1 cellular context compared by ENCODE assay signal in genomic region chr6:317452-318144, GRCh38.
TF ChIP-seq lines count a peak whose summit lies in the region.

No MANE protein-coding gene starts in this region.

TF ChIP-seq in GM12878, 131 proteins besides CTCF, POLR2A, EP300 and RAD21 (continued from another document and continues in another):
- TF ChIP-seq HCFC1 (IDR thresholded peaks at IDR 0.05; ENCODE audit: low read length), result no peak
- TF ChIP-seq USF1 (IDR thresholded peaks at IDR 0.05; ENCODE audit: borderline replicate concordance, extremely low read length, insufficient read depth, low read depth, low read length), result no peak
- TF ChIP-seq KAT2A (conservative IDR thresholded peaks at IDR 0.05; ENCODE audit: control insufficient read depth, low read depth, low read length), result no peak
- TF ChIP-seq ZNF207 (IDR thresholded peaks at IDR 0.05; ENCODE audit: borderline replicate concordance), result peak; percentile 88
- TF ChIP-seq SRF (IDR thresholded peaks at IDR 0.05; ENCODE audit: low read depth in 2 of 2, low read length in 2 of 2), result no peak
- TF ChIP-seq HDAC6 (IDR thresholded peaks at IDR 0.05; ENCODE audit: unreplicated experiment), result no peak
- peak; percentile 80 for TF ChIP-seq JUNB (IDR thresholded peaks at IDR 0.05)
- peak; percentile 99 for TF ChIP-seq IKZF1 (conservative IDR thresholded peaks at IDR 0.05)
- no peak for TF ChIP-seq ASH2L (IDR thresholded peaks at IDR 0.05; ENCODE audit: borderline replicate concordance, low read depth)
- peak; percentile 90 for TF ChIP-seq EED (IDR thresholded peaks at IDR 0.05; ENCODE audit: low read depth)
- TF ChIP-seq BMI1 (IDR thresholded peaks at IDR 0.05; ENCODE audit: borderline replicate concordance), result peak; percentile 82
- peak; percentile 85 for TF ChIP-seq CUX1 (IDR thresholded peaks at IDR 0.05; ENCODE audit: insufficient replicate concordance, low read depth, low read length)
- peak; percentile 48; the same call in 1 of the 2 replicates for TF ChIP-seq LARP7 (IDR thresholded peaks at IDR 0.05)
- TF ChIP-seq NR2F1 (conservative IDR thresholded peaks at IDR 0.05), result peak; percentile 99
- peak; percentile 87 for TF ChIP-seq TBL1XR1 (IDR thresholded peaks at IDR 0.05; ENCODE audit: low read depth, low read length)
- no peak; the same call in 1 of the 2 replicates for TF ChIP-seq PKNOX1 (IDR thresholded peaks at IDR 0.05)
- no peak for TF ChIP-seq NR2C2 (IDR thresholded peaks at IDR 0.05; ENCODE audit: borderline replicate concordance, control insufficient read depth, insufficient read length, low read depth)
- TF ChIP-seq ZNF24 (IDR thresholded peaks at IDR 0.05), result peak; percentile 68; the same call in 1 of the 2 replicates
- TF ChIP-seq DPF2 (IDR thresholded peaks at IDR 0.05), result peak; percentile 97
- TF ChIP-seq FOXM1 (IDR thresholded peaks at IDR 0.05; ENCODE audit: low read depth, low read length), result no peak
- TF ChIP-seq RFX5 (IDR thresholded peaks at IDR 0.05; ENCODE audit: low read depth, low read length), result no peak
- TF ChIP-seq ZNF274 (IDR thresholded peaks at IDR 0.05; ENCODE audit: insufficient read depth, insufficient read length), result no peak
- TF ChIP-seq NFIC (IDR thresholded peaks at IDR 0.05; ENCODE audit: low read depth, low read length), result no peak
- no peak for TF ChIP-seq EGR1 (IDR thresholded peaks at IDR 0.05; ENCODE audit: borderline replicate concordance in 1 of 2, low read depth in 2 of 2, low read length in 2 of 2)
- no peak for TF ChIP-seq ZNF384 (IDR thresholded peaks at IDR 0.05; ENCODE audit: borderline replicate concordance, low read depth, low read length)
- TF ChIP-seq TAF1 (IDR thresholded peaks at IDR 0.05; ENCODE audit: borderline replicate concordance, low read depth, low read length), result peak; percentile 65
- peak; percentile 91 for TF ChIP-seq ZNF687 (IDR thresholded peaks at IDR 0.05)
- no peak for TF ChIP-seq ESRRA (IDR thresholded peaks at IDR 0.05; ENCODE audit: low read length)
- no peak for TF ChIP-seq TCF7 (IDR thresholded peaks at IDR 0.05; ENCODE audit: borderline replicate concordance)
- TF ChIP-seq RELB (IDR thresholded peaks at IDR 0.05; ENCODE audit: low read depth), result peak; percentile 89; the same call in 1 of the 2 replicates
- peak; percentile 95 for TF ChIP-seq NBN (IDR thresholded peaks at IDR 0.05)
- TF ChIP-seq, protein P1, sequence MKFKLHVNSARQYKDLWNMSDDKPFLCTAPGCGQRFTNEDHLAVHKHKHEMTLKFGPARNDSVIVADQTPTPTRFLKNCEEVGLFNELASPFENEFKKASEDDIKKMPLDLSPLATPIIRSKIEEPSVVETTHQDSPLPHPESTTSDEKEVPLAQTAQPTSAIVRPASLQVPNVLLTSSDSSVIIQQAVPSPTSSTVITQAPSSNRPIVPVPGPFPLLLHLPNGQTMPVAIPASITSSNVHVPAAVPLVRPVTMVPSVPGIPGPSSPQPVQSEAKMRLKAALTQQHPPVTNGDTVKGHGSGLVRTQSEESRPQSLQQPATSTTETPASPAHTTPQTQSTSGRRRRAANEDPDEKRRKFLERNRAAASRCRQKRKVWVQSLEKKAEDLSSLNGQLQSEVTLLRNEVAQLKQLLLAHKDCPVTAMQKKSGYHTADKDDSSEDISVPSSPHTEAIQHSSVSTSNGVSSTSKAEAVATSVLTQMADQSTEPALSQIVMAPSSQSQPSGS (IDR thresholded peaks at IDR 0.05; ENCODE audit: low read length), result no peak
- no peak for TF ChIP-seq NRF1 (conservative IDR thresholded peaks at IDR 0.05; ENCODE audit: low read depth, low read length)
- no peak for TF ChIP-seq FOXK2 (IDR thresholded peaks at IDR 0.05)
- TF ChIP-seq MYC (IDR thresholded peaks at IDR 0.05; ENCODE audit: insufficient read depth, insufficient read length, insufficient replicate concordance, low read length, severe bottlenecking), result no peak
- peak; percentile 85 for TF ChIP-seq YY1 (IDR thresholded peaks at IDR 0.05; ENCODE audit: low read depth, low read length)
- TF ChIP-seq RAD51 (IDR thresholded peaks at IDR 0.05), result no peak
- TF ChIP-seq, protein P2, sequence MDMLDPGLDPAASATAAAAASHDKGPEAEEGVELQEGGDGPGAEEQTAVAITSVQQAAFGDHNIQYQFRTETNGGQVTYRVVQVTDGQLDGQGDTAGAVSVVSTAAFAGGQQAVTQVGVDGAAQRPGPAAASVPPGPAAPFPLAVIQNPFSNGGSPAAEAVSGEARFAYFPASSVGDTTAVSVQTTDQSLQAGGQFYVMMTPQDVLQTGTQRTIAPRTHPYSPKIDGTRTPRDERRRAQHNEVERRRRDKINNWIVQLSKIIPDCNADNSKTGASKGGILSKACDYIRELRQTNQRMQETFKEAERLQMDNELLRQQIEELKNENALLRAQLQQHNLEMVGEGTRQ (IDR thresholded peaks at IDR 0.05; ENCODE audit: borderline replicate concordance, low read depth, low read length), result no peak
- TF ChIP-seq MAX (IDR thresholded peaks at IDR 0.05; ENCODE audit: low read depth, low read length), result peak; percentile 11; the same call in 1 of the 2 replicates
- TF ChIP-seq MEF2B (IDR thresholded peaks at IDR 0.05; ENCODE audit: partially characterized antibody, poor library complexity, severe bottlenecking), result peak; percentile 98
- TF ChIP-seq ZZZ3 (IDR thresholded peaks at IDR 0.05; ENCODE audit: control insufficient read depth, insufficient read length, low read depth), result no peak
- TF ChIP-seq SIN3A (IDR thresholded peaks at IDR 0.05; ENCODE audit: low read depth, low read length), result no peak
- no peak; the same call in 1 of the 2 replicates for TF ChIP-seq STAT1 (conservative IDR thresholded peaks at IDR 0.05)
- 0 out of 2 replicates have a peak, but pooled peaks have one; percentile 77 for TF ChIP-seq CHD1 (IDR thresholded peaks at IDR 0.05; ENCODE audit: low read depth, low read length)
- TF ChIP-seq FOS (IDR thresholded peaks at IDR 0.05; ENCODE audit: borderline replicate concordance, extremely low read depth, insufficient read length), result no peak
- peak; percentile 100 for TF ChIP-seq MTA2 (IDR thresholded peaks at IDR 0.05; ENCODE audit: low read depth)
